Comparison of ENCODE assay signal across 1 cellular context in genomic region chr16:2960183-2961010, GRCh38.
TF ChIP-seq lines count a peak whose summit lies in the region.

No MANE protein-coding gene starts in this region.

TF ChIP-seq in HepG2, 621 proteins besides CTCF, POLR2A, EP300 and RAD21:
- TF ChIP-seq HOXA3 (CRISPR knock-in tag; IDR thresholded peaks at IDR 0.05) = no peak
- peak; percentile 85; the same call in 1 of the 2 replicates for TF ChIP-seq ZSCAN9 (CRISPR knock-in tag; IDR thresholded peaks at IDR 0.05; ENCODE audit: borderline replicate concordance)
